Comparison of ENCODE assay signal across 17 cellular contexts in the genomic region with DNA sequence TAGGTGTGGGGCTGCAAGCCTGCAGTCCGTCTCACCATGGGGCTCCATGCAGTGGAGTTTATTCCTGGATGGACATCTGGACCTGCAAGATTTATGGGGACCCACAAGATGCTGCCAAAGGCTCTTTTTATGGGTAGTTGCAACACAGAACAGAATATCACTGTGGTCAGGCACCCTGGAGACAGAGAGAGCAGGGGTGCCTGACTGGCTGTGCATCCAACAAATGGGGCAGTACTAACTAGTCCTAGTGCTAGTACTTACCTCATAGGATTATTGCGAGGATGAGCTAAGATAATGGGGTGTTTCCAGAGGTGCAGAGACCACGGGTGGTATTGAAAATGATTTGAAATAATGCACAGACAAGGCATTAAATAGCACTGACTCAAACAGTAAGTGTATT.
"Had no signal": no experiment of that assay in that cellular context is flagged by ENCODE, and none has a peak within 500 bp of the region (broad histone marks: within the 10 kb centered on the region; RNA-seq: fewer than 3 reads in every experiment).

No MANE protein-coding gene starts in this region.

- ATAC-seq: activated CD4-positive, alpha-beta T cell treated with anti-CD3 and anti-CD28 coated beads for 36 hours; gastroesophageal sphincter; heart left ventricle; WTC11 had no signal

- H3K27me3 ChIP-seq: left lung, sigmoid colon, transverse colon, uterus had no signal

- H3K27ac ChIP-seq: gastroesophageal sphincter, heart left ventricle, parathyroid adenoma, sigmoid colon, transverse colon, uterus had no signal

- DNase-seq: activated CD4-positive, alpha-beta T cell treated with anti-CD3 and anti-CD28 coated beads for 36 hours; activated CD4-positive, alpha-beta T cell treated with anti-CD3 and anti-CD28 coated beads, Interleukin-2, amount 50 U/mL, for 48 hours; activated gamma-delta T cell; cerebellar nuclear complex; cortex of kidney; heart left ventricle; left lung; midbrain; sigmoid colon; spleen; stimulated activated CD8-positive, alpha-beta memory T cell treated with anti-CD3 and anti-CD28 coated beads, Interleukin-4, amount 100 ng/mL, for 48 hours; stimulated activated naive CD4-positive, alpha-beta T cell; transverse colon; uterus had no signal

- H3K4me3 ChIP-seq: gastroesophageal sphincter, heart left ventricle, left lung, sigmoid colon, spleen, transverse colon, uterus had no signal
